11 cellular contexts compared by ENCODE assay signal in the genomic region with DNA sequence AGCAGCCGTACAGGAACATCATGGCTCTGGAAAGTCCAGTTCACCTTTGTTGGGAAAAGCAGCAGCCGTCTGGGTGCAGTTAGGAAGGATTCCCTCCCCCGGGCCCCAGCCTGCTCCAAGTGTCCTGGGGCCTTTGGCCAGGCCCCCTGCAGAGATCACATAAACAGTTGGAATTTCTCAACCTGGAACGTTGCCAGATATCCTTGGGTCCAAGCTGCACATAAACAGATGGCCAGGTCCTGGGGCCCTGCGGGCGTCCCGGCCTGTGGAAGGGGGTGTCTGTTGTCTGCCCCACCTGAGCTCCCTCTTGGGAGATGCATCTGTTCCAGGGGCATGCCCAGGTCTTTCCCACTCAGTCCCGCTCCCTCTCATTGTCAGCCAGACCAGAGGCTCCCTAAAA.
A peak's percentile ranks its signal among the peaks of the same experiment; 100 is the strongest.
DNase-seq lines count a peak whose midpoint lies in the region; ATAC-seq, FAIRE-seq and TF ChIP-seq lines count a peak whose summit lies in the region.
"Had no signal": no experiment of that assay in that cellular context is flagged by ENCODE, and none has a peak within 500 bp of the region (broad histone marks: within the 10 kb centered on the region; RNA-seq: fewer than 3 reads in every experiment).

No MANE protein-coding gene starts in this region.

- DNase-seq in HFFc6, result peak; percentile 27
- peak; percentile 44 for DNase-seq in astrocyte (ENCODE audit: low read depth)
- DNase-seq in heart left ventricle, result peak in 1 of 5 donors; percentile 46
- peak; percentile 60 for DNase-seq in testis
- DNase-seq in posterior vena cava (ENCODE audit: low spot score), result no peak
- DNase-seq in NCI-H1694 treated with DMSO at 0.1 percent for 48 hours (lab: John Stamatoyannopoulos, UW), result no peak
- no peak for DNase-seq in effector memory CD8-positive, alpha-beta T cell
- DNase-seq: activated CD4-positive, CD25-positive, alpha-beta regulatory T cell; natural killer cell; stimulated activated CD4-positive, alpha-beta T cell treated with anti-CD3 and anti-CD28 coated beads, Interleukin-4, amount 100 ng/mL, for 1 hour had no signal

- no peak for TF ChIP-seq POLR2A in heart left ventricle (IDR thresholded peaks at IDR 0.05)
- no peak for TF ChIP-seq POLR2A in testis (IDR thresholded peaks at IDR 0.05)

- no peak overlapping the region for H3K27ac ChIP-seq in astrocyte (ENCODE audit: low read depth, low read length)
- peak overlapping the region in 9 of 12 donors; percentile 33 to 90 (median 78) for H3K27ac ChIP-seq in heart left ventricle
- no peak overlapping the region for H3K27ac ChIP-seq in testis

- no peaks in the 10 kb centered on the region for H3K27me3 ChIP-seq in astrocyte (ENCODE audit: insufficient read depth, low read length)
- H3K27me3 ChIP-seq in heart left ventricle, result no peaks in the 10 kb centered on the region
- no peaks in the 10 kb centered on the region for H3K27me3 ChIP-seq in testis

- H3K36me3 Mint-ChIP-seq in HFFc6 (ENCODE audit: low read depth) (peaks cover 24% of the 10 kb centered on the region), astrocyte (ENCODE audit: low read depth, unreplicated experiment) (peaks cover 27% of the 10 kb centered on the region)
- H3K36me3 Mint-ChIP-seq in effector memory CD8-positive, alpha-beta T cell (ENCODE audit: insufficient read depth), result peaks cover under 1% of the 10 kb centered on the region
- H3K36me3 Mint-ChIP-seq: natural killer cell had no signal

- H3K36me3 ChIP-seq in astrocyte (ENCODE audit: insufficient read depth, low read length) (peaks cover 44% of the 10 kb centered on the region), heart left ventricle (peaks cover 0 to 12% (median 0%) of the 10 kb centered on the region in 9 donors), testis (ENCODE audit: low read depth, missing control alignments) (no peaks in the 10 kb centered on the region)

- peak overlapping the region; percentile 72 for H3K27ac Mint-ChIP-seq in HFFc6
- H3K27ac Mint-ChIP-seq in astrocyte (ENCODE audit: unreplicated experiment), result peak overlapping the region; percentile 79
- no peak overlapping the region for H3K27ac Mint-ChIP-seq in effector memory CD8-positive, alpha-beta T cell
- H3K27ac Mint-ChIP-seq: dendritic cell treated with granulocyte-macrophage colony-stimulating factor and Interleukin-4, amounts not matched to agents 40 ng/mL and 50 ng/mL, for 4 days; natural killer cell had no signal

- H3K4me3 ChIP-seq in astrocyte (ENCODE audit: insufficient read depth, low read depth, low read length) (no peak overlapping the region), heart left ventricle (no peak overlapping the region), testis (no peak overlapping the region)

- no peak overlapping the region for H2AFZ ChIP-seq in astrocyte (ENCODE audit: low read depth, low read length)

- H3K4me1 ChIP-seq in astrocyte (ENCODE audit: insufficient read depth, low read length) (peaks cover 16% of the 10 kb centered on the region), heart left ventricle (peaks cover 0 to 72% (median 20%) of the 10 kb centered on the region in 12 donors), testis (peaks cover 17% of the 10 kb centered on the region)

- H3K4me1 Mint-ChIP-seq in HFFc6 (ENCODE audit: low read depth) (peaks cover 16% of the 10 kb centered on the region), astrocyte (ENCODE audit: low read depth, unreplicated experiment) (peaks cover 30% of the 10 kb centered on the region)
- peaks cover 0 to 3% of the 10 kb centered on the region in 2 donors for H3K4me1 Mint-ChIP-seq in effector memory CD8-positive, alpha-beta T cell (ENCODE audit: low read depth in 2 of 2)
- H3K4me1 Mint-ChIP-seq: natural killer cell had no signal

- H3K9me3 Mint-ChIP-seq in HFFc6 (no peaks in the 10 kb centered on the region; the same call in 1 of the 2 replicates), astrocyte (ENCODE audit: unreplicated experiment) (peaks cover 3% of the 10 kb centered on the region)
- H3K9me3 Mint-ChIP-seq in effector memory CD8-positive, alpha-beta T cell, result no peaks in the 10 kb centered on the region

- ATAC-seq in heart left ventricle, result peak in 1 of 4 donors; percentile 1
- ATAC-seq in effector memory CD8-positive, alpha-beta T cell (replicated peaks), result no peak
- ATAC-seq: natural killer cell had no signal

- H3K9ac ChIP-seq in astrocyte (ENCODE audit: low read length), result peak overlapping the region; percentile 27

- TF ChIP-seq CTCF in HFFc6 (IDR thresholded peaks at IDR 0.05) (no peak), astrocyte (IDR thresholded peaks at IDR 0.05; ENCODE audit: insufficient read depth, low read depth, low read length) (no peak), heart left ventricle (IDR thresholded peaks at IDR 0.05) (no peak), testis (IDR thresholded peaks at IDR 0.05) (no peak)

- no peak for FAIRE-seq in astrocyte (lab: Jason Lieb, UNC)

- H3K27me3 Mint-ChIP-seq in HFFc6 (ENCODE audit: insufficient read depth) (peaks cover 38% of the 10 kb centered on the region), astrocyte (ENCODE audit: low read depth, unreplicated experiment) (no peaks in the 10 kb centered on the region)
- peaks cover 10 to 23% of the 10 kb centered on the region in 2 donors for H3K27me3 Mint-ChIP-seq in effector memory CD8-positive, alpha-beta T cell

- peaks cover 51% of the 10 kb centered on the region for H3K79me2 ChIP-seq in astrocyte (ENCODE audit: insufficient read depth, low read length)

- H3K4me2 ChIP-seq in astrocyte (ENCODE audit: low read length), result peak overlapping the region; percentile 42

- intact Hi-C loops in heart left ventricle (cut with DNase I) (loop anchor here in 2 of 10 donors (10.0 kb wide), 1 partner anchor 559 kb away; no protein-coding TSS in a partner anchor), testis (cut with DNase I; ENCODE audit: low total_unique reads) (loop anchor here (10.0 kb wide), 1 partner anchor 279 kb away; no protein-coding TSS in a partner anchor), posterior vena cava (cut with DNase I) (no loop called here)

- H4K20me1 ChIP-seq in astrocyte (ENCODE audit: insufficient read depth, low read length), result peaks cover 99% of the 10 kb centered on the region

- WGBS in heart left ventricle, 4 donors, result 32 to 52% (median 41%) methylated on average over 8 of the region's 8 CpGs
- WGBS in testis, 2 donors, result 53 to 82% methylated on average over 1 to 8 of the region's 8 CpGs

- no peaks in the 10 kb centered on the region for H3K9me3 ChIP-seq in astrocyte (ENCODE audit: insufficient read depth, low read depth, low read length)
- H3K9me3 ChIP-seq in heart left ventricle, result no peaks in the 10 kb centered on the region
- H3K9me3 ChIP-seq in testis, result no peaks in the 10 kb centered on the region

- H3K4me3 Mint-ChIP-seq in HFFc6 (no peak overlapping the region; the same call in 1 of the 2 replicates), astrocyte (ENCODE audit: unreplicated experiment) (no peak overlapping the region)
- H3K4me3 Mint-ChIP-seq in effector memory CD8-positive, alpha-beta T cell, result no peak overlapping the region
- H3K4me3 Mint-ChIP-seq: dendritic cell treated with granulocyte-macrophage colony-stimulating factor and Interleukin-4, amounts not matched to agents 40 ng/mL and 50 ng/mL, for 4 days; natural killer cell had no signal

Comparison
In these comparisons a context has a peak if more than half of its experiments do, and no peak if none do; other contexts are left out.
1. DNase-seq: peak in HFFc6 (single experiment), astrocyte (single experiment) and testis (single experiment); none in posterior vena cava (single experiment), NCI-H1694 treated with DMSO at 0.1 percent for 48 hours (single experiment) and effector memory CD8-positive, alpha-beta T cell (0 of 3).
2. H3K27ac Mint-ChIP-seq: peak in HFFc6 (single experiment) and astrocyte (single experiment); none in effector memory CD8-positive, alpha-beta T cell (0 of 2).
3. H3K27ac ChIP-seq: peak in heart left ventricle (9 of 12); none in astrocyte (single experiment) and testis (0 of 2).